ENCODE assay signal across 5 cellular contexts in the genomic region with DNA sequence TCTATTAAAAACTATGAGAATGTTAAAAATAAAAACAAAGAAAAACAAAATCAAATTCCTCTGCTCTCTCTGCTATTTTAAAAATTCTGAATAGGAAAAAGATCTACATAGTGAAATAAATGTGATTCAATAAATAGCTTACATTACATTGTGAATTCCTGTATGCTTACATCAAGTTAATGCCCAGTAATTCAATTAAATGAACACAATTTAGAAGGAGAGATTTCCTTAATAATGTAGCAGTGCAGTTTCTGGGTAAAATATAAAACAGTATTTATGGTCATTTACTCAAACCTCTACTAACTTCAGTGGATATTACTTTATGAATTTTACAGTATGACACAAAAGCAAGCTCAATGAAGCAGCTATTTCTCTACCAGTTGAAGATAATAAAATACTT.
"Had no signal": no experiment of that assay in that cellular context is flagged by ENCODE, and none has a peak within 500 bp of the region (broad histone marks: within the 10 kb centered on the region; RNA-seq: fewer than 3 reads in every experiment).

No MANE protein-coding gene starts in this region.

- DNase-seq: H9, HCEC 1CT, KBM-7 had no signal

- H3K27ac Mint-ChIP-seq: GM23338, H9, IgD-negative memory B cell had no signal

- H3K27me3 Mint-ChIP-seq: IgD-negative memory B cell had no signal

- H3K4me3 ChIP-seq: GM23338 had no signal

- H3K4me3 Mint-ChIP-seq: GM23338, H9, IgD-negative memory B cell had no signal

- H3K36me3 Mint-ChIP-seq: IgD-negative memory B cell had no signal

- H3K9me3 Mint-ChIP-seq: H9 had no signal

- ATAC-seq: GM23338 had no signal

- H3K4me2 ChIP-seq: GM23338 had no signal

- H3K4me1 Mint-ChIP-seq: GM23338, H9, IgD-negative memory B cell had no signal
